8 cellular contexts compared by ENCODE assay signal in the genomic region with DNA sequence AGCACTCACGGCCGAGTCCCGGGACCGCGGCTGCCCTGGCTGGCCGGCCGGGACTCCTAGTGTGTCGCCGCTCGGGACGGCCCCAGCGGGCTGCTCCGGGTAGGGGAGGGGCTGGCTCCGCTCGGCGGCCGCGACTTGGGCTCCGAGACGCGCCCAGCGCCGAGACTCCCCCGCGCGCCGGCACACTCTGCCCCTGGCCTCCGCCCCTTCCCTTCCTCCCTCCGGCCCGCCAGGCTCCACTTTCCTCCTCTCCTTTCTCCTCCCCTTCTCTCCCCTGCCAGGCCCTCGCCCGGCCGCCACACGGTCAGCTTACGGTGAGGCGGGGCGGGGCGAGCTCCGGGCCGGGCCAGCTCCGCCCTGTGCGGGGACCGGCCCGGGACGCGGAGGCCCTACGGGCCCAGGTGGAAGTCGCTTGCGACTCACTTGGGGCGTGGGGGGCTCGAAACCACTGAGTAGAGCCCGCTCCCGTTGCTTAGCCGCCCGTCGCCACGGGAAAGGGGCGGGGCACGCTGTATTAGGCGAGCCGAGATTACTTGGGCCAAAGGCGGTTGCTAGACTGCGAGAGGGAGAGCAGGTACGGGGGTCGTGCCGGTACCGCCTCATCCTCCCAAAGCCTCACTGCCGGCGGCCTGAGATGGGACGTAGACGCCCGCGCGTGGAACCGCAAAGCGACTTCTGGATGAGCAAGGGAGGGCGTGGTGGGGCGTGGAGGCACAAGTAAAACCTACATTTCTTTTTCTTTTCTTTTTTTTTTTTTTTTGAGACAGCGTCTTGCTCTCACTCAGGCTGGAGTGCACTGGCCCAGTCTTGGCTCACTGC. TPM values are rescaled to one million over a fixed set of nuclear protein-coding genes. Genes with fewer than 3 reads are reported as not detected.
A peak's percentile ranks its signal among the peaks of the same experiment; 100 is the strongest.
DNase-seq lines count a peak whose midpoint lies in the region; ATAC-seq and TF ChIP-seq lines count a peak whose summit lies in the region.

A gene with protein sequence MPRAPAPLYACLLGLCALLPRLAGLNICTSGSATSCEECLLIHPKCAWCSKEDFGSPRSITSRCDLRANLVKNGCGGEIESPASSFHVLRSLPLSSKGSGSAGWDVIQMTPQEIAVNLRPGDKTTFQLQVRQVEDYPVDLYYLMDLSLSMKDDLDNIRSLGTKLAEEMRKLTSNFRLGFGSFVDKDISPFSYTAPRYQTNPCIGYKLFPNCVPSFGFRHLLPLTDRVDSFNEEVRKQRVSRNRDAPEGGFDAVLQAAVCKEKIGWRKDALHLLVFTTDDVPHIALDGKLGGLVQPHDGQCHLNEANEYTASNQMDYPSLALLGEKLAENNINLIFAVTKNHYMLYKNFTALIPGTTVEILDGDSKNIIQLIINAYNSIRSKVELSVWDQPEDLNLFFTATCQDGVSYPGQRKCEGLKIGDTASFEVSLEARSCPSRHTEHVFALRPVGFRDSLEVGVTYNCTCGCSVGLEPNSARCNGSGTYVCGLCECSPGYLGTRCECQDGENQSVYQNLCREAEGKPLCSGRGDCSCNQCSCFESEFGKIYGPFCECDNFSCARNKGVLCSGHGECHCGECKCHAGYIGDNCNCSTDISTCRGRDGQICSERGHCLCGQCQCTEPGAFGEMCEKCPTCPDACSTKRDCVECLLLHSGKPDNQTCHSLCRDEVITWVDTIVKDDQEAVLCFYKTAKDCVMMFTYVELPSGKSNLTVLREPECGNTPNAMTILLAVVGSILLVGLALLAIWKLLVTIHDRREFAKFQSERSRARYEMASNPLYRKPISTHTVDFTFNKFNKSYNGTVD (minus strand): TSS at position 189 of the 819 bp plus-strand sequence. CDS start 365 bp downstream, outside the sequence.

- TF ChIP-seq POLR2A in adrenal gland (IDR thresholded peaks at IDR 0.05): peak; percentile 25 to 83

- H3K9me3 ChIP-seq in OCI-LY1 (ENCODE audit: low read length): no peaks in the 10 kb centered on the region
- no peaks in the 10 kb centered on the region for H3K9me3 ChIP-seq in adrenal gland (replicated peaks in 1 of 3)
- no peaks in the 10 kb centered on the region for H3K9me3 ChIP-seq in osteoblast (ENCODE audit: low read depth, low read length)

- H3K27me3 ChIP-seq in OCI-LY1 (ENCODE audit: insufficient read depth, low read length): peaks cover 9% of the 10 kb centered on the region; the same call in 1 of the 2 replicates
- H3K27me3 ChIP-seq in adrenal gland: no peaks in the 10 kb centered on the region
- no peaks in the 10 kb centered on the region for H3K27me3 ChIP-seq in osteoblast (ENCODE audit: insufficient read depth, low read length)

- TF ChIP-seq CTCF in GM13976 (IDR thresholded peaks at IDR 0.05; ENCODE audit: borderline replicate concordance, control extremely low read depth, extremely low read depth, insufficient read depth, missing control alignments) (no peak), OCI-LY1 (IDR thresholded peaks at IDR 0.05; ENCODE audit: low read length) (no peak), adrenal gland (IDR thresholded peaks at IDR 0.05) (peak in 1 of 6 experiments; percentile 7), osteoblast (IDR thresholded peaks at IDR 0.05; ENCODE audit: extremely low read depth, low read depth, low read length) (no peak)

- H3K4me1 ChIP-seq in OCI-LY1 (ENCODE audit: insufficient read depth, low read length, severe bottlenecking): no peaks in the 10 kb centered on the region
- peaks cover 0 to 25% of the 10 kb centered on the region in 2 donors for H3K4me1 ChIP-seq in adrenal gland (replicated peaks in 1 of 2)
- H3K4me1 ChIP-seq in osteoblast (ENCODE audit: insufficient read depth, low read length): peaks cover 36% of the 10 kb centered on the region

- H2AFZ ChIP-seq in OCI-LY1 (ENCODE audit: low read length) (no peak within 1 kb of the TSS), osteoblast (ENCODE audit: low read length) (peak within 1 kb of the TSS; percentile 83)

- H3F3A ChIP-seq in OCI-LY1 (ENCODE audit: insufficient read depth, low read length): no peaks in the 10 kb centered on the region

- in situ Hi-C loops in GM13976 (cut with MboI; ENCODE audit: low sequenced_read_pairs, unreplicated experiment): no loop called here

- H3K4me2 ChIP-seq in OCI-LY1 (ENCODE audit: low read length) (peak within 1 kb of the TSS; percentile 64), osteoblast (ENCODE audit: insufficient read depth, low read length) (peak within 1 kb of the TSS; percentile 95)

- WGBS in adrenal gland, 4 donors: 2 to 6% (median 3%) methylated on average over 48 to 79 of the region's 79 CpGs

- no peaks in the 10 kb centered on the region for H3K79me2 ChIP-seq in OCI-LY1 (ENCODE audit: insufficient read depth, low read length)
- H3K79me2 ChIP-seq in osteoblast (ENCODE audit: insufficient read depth, low read length): peaks cover 36% of the 10 kb centered on the region

- H3K4me3 ChIP-seq in OCI-LY1 (ENCODE audit: low read depth, low read length, poor library complexity, severe bottlenecking) (peak within 1 kb of the TSS; percentile 48), adrenal gland (peak within 1 kb of the TSS; percentile 13 to 88 (median 74)), osteoblast (ENCODE audit: insufficient read depth, low read length) (peak within 1 kb of the TSS; percentile 85)

- ATAC-seq in HG02943 (IDR thresholded peaks at IDR 0.05; ENCODE audit: low read depth, unreplicated experiment) (peak; percentile 60), Right ventricle myocardium superior (ENCODE audit: poor library complexity) (peak; percentile 93), HG03135 (IDR thresholded peaks at IDR 0.05; ENCODE audit: unreplicated experiment) (no peak)

- H3K9ac ChIP-seq in OCI-LY1 (ENCODE audit: low read length): no peak within 1 kb of the TSS

- DNase-seq in A172 (ENCODE audit: low spot score): peak; percentile 67
- DNase-seq in GM13976 (ENCODE audit: low spot score): peak; percentile 76
- peak; percentile 79 to 88 (median 84) for DNase-seq in adrenal gland
- peak; percentile 90 for DNase-seq in Right ventricle myocardium superior
- peak; percentile 96 for DNase-seq in osteoblast (ENCODE audit: insufficient read length, low spot score, missing footprints)

- H4K20me1 ChIP-seq in OCI-LY1 (ENCODE audit: insufficient read depth, low read length) (no peaks in the 10 kb centered on the region), osteoblast (ENCODE audit: insufficient read depth, low read length) (no peaks in the 10 kb centered on the region)

- intact Hi-C loops in adrenal gland (cut with DNase I) (loop anchor here in 1 of 2 donors (5.0 kb wide), 1 partner anchor 100 kb away; no protein-coding TSS in a partner anchor), Right ventricle myocardium superior (cut with DNase I) (loop anchor here (5.0 kb wide), 1 partner anchor 100 kb away; no protein-coding TSS in a partner anchor)

- H3K27ac ChIP-seq in OCI-LY1 (ENCODE audit: low read depth, low read length, poor library complexity, severe bottlenecking) (no peak within 1 kb of the TSS), adrenal gland (peak within 1 kb of the TSS; percentile 74 to 93 (median 87)), osteoblast (ENCODE audit: low read depth, low read length) (peak within 1 kb of the TSS; percentile 77)

- no peaks in the 10 kb centered on the region for H3K9me2 ChIP-seq in OCI-LY1 (ENCODE audit: low read depth, low read length)

- H3K36me3 ChIP-seq in OCI-LY1 (ENCODE audit: insufficient read depth, low read length) (no peaks in the 10 kb centered on the region), adrenal gland (replicated peaks in 1 of 2) (no peaks in the 10 kb centered on the region), osteoblast (ENCODE audit: insufficient read depth, low read length) (peaks cover 5% of the 10 kb centered on the region)

RNA-seq across cellular contexts. Expression of the gene that starts here (rescaled TPM):
- total RNA-seq in A172 (2014; rRNA removed; shearing (Covaris generic)): 118 and 146 TPM in 2 replicates
- 100 to 1,000 TPM in 6 of 8 donors, 10 to 100 TPM in 2; 73.6 to 404 (median 111) TPM for total RNA-seq in adrenal gland
- polyA plus RNA-seq in adrenal gland: 10 to 100 TPM; 22.8 to 30.8 (median 25.6) TPM
- total RNA-seq in Right ventricle myocardium superior: 112 TPM
- total RNA-seq in osteoblast: 400 and 433 TPM in 2 replicates
